Comparison of ENCODE assay signal across 16 cellular contexts in genomic region chr7:69922011-69922803, GRCh38.
DNase-seq lines count a peak whose midpoint lies in the region; ATAC-seq lines count a peak whose summit lies in the region.
"Had no signal": no experiment of that assay in that cellular context is flagged by ENCODE, and none has a peak within 500 bp of the region (broad histone marks: within the 10 kb centered on the region; RNA-seq: fewer than 3 reads in every experiment).

No MANE protein-coding gene starts in this region.

- ATAC-seq in GM18870 (IDR thresholded peaks at IDR 0.05; ENCODE audit: unreplicated experiment), result peak; percentile 75
- ATAC-seq in GM21723 (IDR thresholded peaks at IDR 0.05; ENCODE audit: unreplicated experiment), result peak; percentile 87
- ATAC-seq in HG03175 (IDR thresholded peaks at IDR 0.05; ENCODE audit: unreplicated experiment), result peak; percentile 68
- ATAC-seq in left colon, result peak; percentile 96
- no peak for ATAC-seq in effector memory CD8-positive, alpha-beta T cell (replicated peaks)
- no peak for ATAC-seq in HG02588 (IDR thresholded peaks at IDR 0.05; ENCODE audit: unreplicated experiment)
- ATAC-seq: activated CD8-positive, alpha-beta T cell treated with anti-CD3 and anti-CD28 coated beads, Interleukin-2, amount 10 ng/mL, durations not matched to agents 7 days and 5 days; heart right ventricle had no signal

- H3K4me2 ChIP-seq in GM23248 (ENCODE audit: unreplicated experiment), result no peak overlapping the region

- DNase-seq in left colon (no peak), RKO (ENCODE audit: low spot score) (no peak), GM23248 (no peak)
- DNase-seq in effector memory CD8-positive, alpha-beta T cell, result no peak
- DNase-seq: activated CD8-positive, alpha-beta T cell treated with anti-CD3 and anti-CD28 coated beads, Interleukin-2, amount 10 ng/mL, durations not matched to agents 7 days and 5 days; activated naive CD4-positive, alpha-beta T cell; C1 segment of cervical spinal cord; heart right ventricle; NCI-H2227 treated with DMSO at 0.1 percent for 48 hours; Peyer's patch; testis had no signal

- no peaks in the 10 kb centered on the region for H3K27me3 Mint-ChIP-seq in effector memory CD8-positive, alpha-beta T cell

- intact Hi-C loops in left colon (cut with DNase I, micrococcal nuclease), result no loop called here

- H3K36me3 Mint-ChIP-seq in effector memory CD8-positive, alpha-beta T cell (ENCODE audit: insufficient read depth), result no peaks in the 10 kb centered on the region

- no peak overlapping the region for H3K27ac Mint-ChIP-seq in effector memory CD8-positive, alpha-beta T cell
- H3K27ac Mint-ChIP-seq: activated CD8-positive, alpha-beta T cell treated with anti-CD3 and anti-CD28 coated beads, Interleukin-2, amount 10 ng/mL, durations not matched to agents 7 days and 5 days; nephron had no signal

- no peaks in the 10 kb centered on the region for H3K9me3 ChIP-seq in GM23248 (ENCODE audit: low read depth)
- H3K9me3 ChIP-seq: Peyer's patch, testis had no signal

- no peak overlapping the region for H2AFZ ChIP-seq in GM23248

- H3K9me3 Mint-ChIP-seq in effector memory CD8-positive, alpha-beta T cell, result no peaks in the 10 kb centered on the region

- H4K20me1 ChIP-seq in GM23248 (ENCODE audit: insufficient read depth), result no peaks in the 10 kb centered on the region

- no peak overlapping the region for H3K27ac ChIP-seq in GM23248
- H3K27ac ChIP-seq: heart right ventricle, Peyer's patch, testis had no signal

- no peaks in the 10 kb centered on the region for H3K36me3 ChIP-seq in GM23248 (ENCODE audit: low read depth)
- H3K36me3 ChIP-seq: heart right ventricle, Peyer's patch had no signal

- H3K4me3 ChIP-seq in GM23248, result no peak overlapping the region
- H3K4me3 ChIP-seq: heart right ventricle, Peyer's patch, testis had no signal

- no peak overlapping the region for H3K9ac ChIP-seq in GM23248

- H3F3A ChIP-seq in GM23248 (ENCODE audit: insufficient read depth), result no peaks in the 10 kb centered on the region

- H3K4me1 ChIP-seq in GM23248 (ENCODE audit: insufficient read depth), result no peaks in the 10 kb centered on the region
- H3K4me1 ChIP-seq: heart right ventricle, Peyer's patch, testis had no signal

- H3K9me2 ChIP-seq in GM23248 (ENCODE audit: insufficient read depth), result no peaks in the 10 kb centered on the region

- H3K4me1 Mint-ChIP-seq in effector memory CD8-positive, alpha-beta T cell (ENCODE audit: low read depth in 2 of 2), result no peaks in the 10 kb centered on the region
- H3K4me1 Mint-ChIP-seq: nephron had no signal

- in situ Hi-C loops in GM23248 (cut with MboI), result no loop called here

- H3K79me2 ChIP-seq in GM23248 (ENCODE audit: insufficient read depth), result no peaks in the 10 kb centered on the region

- H3K27me3 ChIP-seq in GM23248 (replicated peaks; ENCODE audit: insufficient read depth), result peaks cover 3% of the 10 kb centered on the region; the same call in 1 of the 2 replicates
- H3K27me3 ChIP-seq: heart right ventricle, Peyer's patch, testis had no signal

- 73 to 77% methylated on average over 8 of the region's 8 CpGs for WGBS in GM23248 (ENCODE audit: low coverage in 1 of 2, low lambda C conversion rate in 2 of 2, missing lambda C conversion rate in 2 of 2), 2 experiments

- no peak overlapping the region for H3K4me3 Mint-ChIP-seq in effector memory CD8-positive, alpha-beta T cell
- H3K4me3 Mint-ChIP-seq: activated CD8-positive, alpha-beta T cell treated with anti-CD3 and anti-CD28 coated beads, Interleukin-2, amount 10 ng/mL, durations not matched to agents 7 days and 5 days; nephron had no signal

Comparison
In these comparisons a context has a peak if more than half of its experiments do, and no peak if none do; other contexts are left out.
1. ATAC-seq: peak in GM18870 (single experiment), GM21723 (single experiment), HG03175 (single experiment) and left colon (single experiment); none in effector memory CD8-positive, alpha-beta T cell (single experiment) and HG02588 (single experiment).